In the genomic region with DNA sequence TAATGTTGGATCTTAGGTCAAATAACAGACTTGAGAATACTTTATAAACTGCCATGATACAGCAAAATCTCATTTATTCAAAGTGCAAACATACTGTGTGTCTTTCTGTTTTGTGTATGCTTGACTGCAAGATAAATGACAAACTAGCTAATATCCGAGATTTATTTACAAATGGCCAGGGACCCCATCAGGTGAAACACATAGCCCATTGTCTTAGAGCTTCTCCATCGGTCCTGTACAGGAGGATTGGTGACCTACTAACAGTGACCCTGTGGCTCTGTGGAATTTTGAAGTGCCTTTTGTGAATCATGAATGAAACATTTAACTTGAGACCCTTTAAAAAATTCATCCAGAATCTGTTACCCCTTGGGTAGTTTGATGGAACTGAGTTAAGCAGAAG, we compare ENCODE assay signal across 1 cellular context.
TF ChIP-seq lines count a peak whose summit lies in the region.

No MANE protein-coding gene starts in this region.

TF ChIP-seq in SK-N-SH, 30 proteins besides CTCF, POLR2A, EP300 and RAD21 (continued from another document):
- TF ChIP-seq, protein P1, sequence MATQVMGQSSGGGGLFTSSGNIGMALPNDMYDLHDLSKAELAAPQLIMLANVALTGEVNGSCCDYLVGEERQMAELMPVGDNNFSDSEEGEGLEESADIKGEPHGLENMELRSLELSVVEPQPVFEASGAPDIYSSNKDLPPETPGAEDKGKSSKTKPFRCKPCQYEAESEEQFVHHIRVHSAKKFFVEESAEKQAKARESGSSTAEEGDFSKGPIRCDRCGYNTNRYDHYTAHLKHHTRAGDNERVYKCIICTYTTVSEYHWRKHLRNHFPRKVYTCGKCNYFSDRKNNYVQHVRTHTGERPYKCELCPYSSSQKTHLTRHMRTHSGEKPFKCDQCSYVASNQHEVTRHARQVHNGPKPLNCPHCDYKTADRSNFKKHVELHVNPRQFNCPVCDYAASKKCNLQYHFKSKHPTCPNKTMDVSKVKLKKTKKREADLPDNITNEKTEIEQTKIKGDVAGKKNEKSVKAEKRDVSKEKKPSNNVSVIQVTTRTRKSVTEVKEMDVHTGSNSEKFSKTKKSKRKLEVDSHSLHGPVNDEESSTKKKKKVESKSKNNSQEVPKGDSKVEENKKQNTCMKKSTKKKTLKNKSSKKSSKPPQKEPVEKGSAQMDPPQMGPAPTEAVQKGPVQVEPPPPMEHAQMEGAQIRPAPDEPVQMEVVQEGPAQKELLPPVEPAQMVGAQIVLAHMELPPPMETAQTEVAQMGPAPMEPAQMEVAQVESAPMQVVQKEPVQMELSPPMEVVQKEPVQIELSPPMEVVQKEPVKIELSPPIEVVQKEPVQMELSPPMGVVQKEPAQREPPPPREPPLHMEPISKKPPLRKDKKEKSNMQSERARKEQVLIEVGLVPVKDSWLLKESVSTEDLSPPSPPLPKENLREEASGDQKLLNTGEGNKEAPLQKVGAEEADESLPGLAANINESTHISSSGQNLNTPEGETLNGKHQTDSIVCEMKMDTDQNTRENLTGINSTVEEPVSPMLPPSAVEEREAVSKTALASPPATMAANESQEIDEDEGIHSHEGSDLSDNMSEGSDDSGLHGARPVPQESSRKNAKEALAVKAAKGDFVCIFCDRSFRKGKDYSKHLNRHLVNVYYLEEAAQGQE (IDR thresholded peaks at IDR 0.05; ENCODE audit: low read depth, low read length) = no peak
